17 cellular contexts compared by ENCODE assay signal in genomic region chr17:67276075-67276474, GRCh38. TPM values are rescaled to one million over a fixed set of nuclear protein-coding genes. Genes with fewer than 3 reads are reported as not detected.
DNase-seq lines count a peak whose midpoint lies in the region; ATAC-seq, FAIRE-seq and TF ChIP-seq lines count a peak whose summit lies in the region.
"Had no signal": no experiment of that assay in that cellular context is flagged by ENCODE, and none has a peak within 500 bp of the region (broad histone marks: within the 10 kb centered on the region; RNA-seq: fewer than 3 reads in every experiment).

No MANE protein-coding gene starts in this region.

- no peak overlapping the region for H4K91ac ChIP-seq in H1 (replicated peaks; ENCODE audit: insufficient read length, low read length)
- no peak overlapping the region for H4K91ac ChIP-seq in trophoblast cell (ENCODE audit: low read depth, low read length)

- no peak overlapping the region for H3K14ac ChIP-seq in H1 (ENCODE audit: insufficient read length)
- no peak overlapping the region for H3K14ac ChIP-seq in trophoblast cell (ENCODE audit: low read length)

- no peaks in the 10 kb centered on the region for H3K79me1 ChIP-seq in H1 (ENCODE audit: low read depth, low read length)
- H3K79me1 ChIP-seq in trophoblast cell (ENCODE audit: low read length) = no peaks in the 10 kb centered on the region

- no peaks in the 10 kb centered on the region for H4K20me1 ChIP-seq in OCI-LY3 (ENCODE audit: insufficient read depth, low read length)
- H4K20me1 ChIP-seq in H1 (replicated peaks in 1 of 2; ENCODE audit: control insufficient read depth in 1 of 2, insufficient read depth in 2 of 2, low read length in 2 of 2) = no peaks in the 10 kb centered on the region

- H2BK15ac ChIP-seq in H1 (ENCODE audit: low read length) = no peak overlapping the region

- H3K4me2 ChIP-seq in OCI-LY3 (ENCODE audit: low read length) (no peak overlapping the region), H1 (ENCODE audit: insufficient read depth in 1 of 2, low read depth in 2 of 2, low read length in 2 of 2) (no peak overlapping the region), trophoblast cell (ENCODE audit: low read length) (no peak overlapping the region)

- no peaks in the 10 kb centered on the region for H3K4me1 ChIP-seq in OCI-LY3 (ENCODE audit: low read length)
- H3K4me1 ChIP-seq in H1 (replicated peaks in 1 of 4; ENCODE audit: control insufficient read depth in 3 of 4, insufficient read depth in 4 of 4, low read length in 3 of 4) = peaks cover 1 to 3% (median 2%) of the 10 kb centered on the region in 4 experiments; a peak in 2 of 7 replicates
- H3K4me1 ChIP-seq in trophoblast cell (ENCODE audit: control insufficient read depth in 1 of 2, insufficient read depth in 2 of 2, low read length in 2 of 2) = no peaks in the 10 kb centered on the region
- peaks cover 5% of the 10 kb centered on the region for H3K4me1 ChIP-seq in left ventricle myocardium inferior
- H3K4me1 ChIP-seq: HAP-1 had no signal

- peak; percentile 72 to 76 for TF ChIP-seq RAD21 in H1 (IDR thresholded peaks at IDR 0.05 in 1 of 2, conservative IDR thresholded peaks at IDR 0.05 in 1 of 2; ENCODE audit: low read depth in 2 of 2, low read length in 2 of 2)

- POLR2A ChIA-PET in H1 (lab: Charles Lee; ENCODE audit: partially characterized antibody) = no interaction called here

- WGBS in H1 (ENCODE audit: extremely low coverage in 1 of 2, insufficient coverage in 1 of 2, insufficient read length in 1 of 2, insufficient replicate concordance in 2 of 2, low coverage in 1 of 2, low lambda C conversion rate in 2 of 2, missing lambda C conversion rate in 1 of 2), 2 experiments = 56% methylated on average over 10 of the region's 10 CpGs; no CpG with 5 or more reads in 1 of the 2 experiments
- no CpG with 5 or more reads among the region's 10 CpGs for WGBS in trophoblast cell (ENCODE audit: extremely low coverage, insufficient coverage, insufficient read length)

- H3K9me3 ChIP-seq in OCI-LY3 (ENCODE audit: insufficient read depth, low read length) (no peaks in the 10 kb centered on the region), H1 (ENCODE audit: insufficient read depth in 2 of 2, low read depth in 1 of 2, low read length in 1 of 2) (no peaks in the 10 kb centered on the region), trophoblast cell (ENCODE audit: insufficient read depth, low read depth, low read length) (no peaks in the 10 kb centered on the region), left ventricle myocardium inferior (replicated peaks) (no peaks in the 10 kb centered on the region)
- H3K9me3 ChIP-seq: HAP-1, neutrophil had no signal

- ATAC-seq in GM18870 (IDR thresholded peaks at IDR 0.05; ENCODE audit: unreplicated experiment) (no peak), GM18873 (IDR thresholded peaks at IDR 0.05; ENCODE audit: low FRiP score, unreplicated experiment) (no peak)
- ATAC-seq: activated T-cell treated with anti-CD3 and anti-CD28 coated beads, Interleukin-2, amount 50 U/mL, for 4 hours; stimulated activated naive CD8-positive, alpha-beta T cell treated with anti-CD3 and anti-CD28 coated beads, Interleukin-15, Interleukin-2, amounts not matched to agents 100 U/mL and 50 U/mL, for 24 hours had no signal

- H3K4ac ChIP-seq in H1 (replicated peaks; ENCODE audit: insufficient read length, low read depth, low read length) = no peak overlapping the region
- no peak overlapping the region for H3K4ac ChIP-seq in trophoblast cell (ENCODE audit: low read depth, low read length)

- H2AFZ ChIP-seq in OCI-LY3 (ENCODE audit: low read depth, low read length) (no peak overlapping the region), H1 (ENCODE audit: low read length) (no peak overlapping the region), trophoblast cell (ENCODE audit: insufficient read depth, low read length, poor library complexity) (no peak overlapping the region)

- H3K79me2 ChIP-seq in OCI-LY3 (ENCODE audit: low read length) (no peaks in the 10 kb centered on the region), H1 (ENCODE audit: control insufficient read depth in 1 of 2, insufficient read depth in 2 of 2, low read length in 2 of 2) (no peaks in the 10 kb centered on the region), trophoblast cell (ENCODE audit: control insufficient read depth, insufficient read depth, low read length, poor library complexity) (no peaks in the 10 kb centered on the region)

- no peak overlapping the region for H4K12ac ChIP-seq in trophoblast cell (ENCODE audit: low read depth, low read length)

- H3K4me3 ChIP-seq in OCI-LY3 (ENCODE audit: low read length) (no peak overlapping the region), H1 (ENCODE audit: extremely low read depth in 1 of 4, insufficient read depth in 2 of 4, low read depth in 3 of 4, low read length in 4 of 4) (no peak overlapping the region), trophoblast cell (ENCODE audit: low read depth, low read length) (no peak overlapping the region), left ventricle myocardium inferior (no peak overlapping the region)
- H3K4me3 ChIP-seq: HAP-1 had no signal

- H3K56ac ChIP-seq in H1 (replicated peaks; ENCODE audit: insufficient read length, low read depth, low read length) = no peak overlapping the region

- H2BK12ac ChIP-seq in H1 (ENCODE audit: low read depth, low read length) (no peak overlapping the region), trophoblast cell (ENCODE audit: low read length) (no peak overlapping the region)

- DNase-seq in DMS 273 (lab: John Stamatoyannopoulos, UW; ENCODE audit: unreplicated experiment) (peak; percentile 47), DMS 273 treated with DMSO at 0.1 percent for 48 hours (lab: John Stamatoyannopoulos, UW) (no peak), H1 (ENCODE audit: low read depth in 1 of 2, low spot score in 2 of 2) (peak; percentile 39 to 60), trophoblast cell (peak; percentile 36 to 61), left ventricle myocardium inferior (no peak)
- DNase-seq: 8988T; activated CD4-positive, alpha-beta T cell treated with anti-CD3 and anti-CD28 coated beads, Interleukin-2, amount 50 U/mL, for 1 hour; activated T-cell treated with anti-CD3 and anti-CD28 coated beads, Interleukin-2, amount 50 U/mL, for 4 hours; NCI-H2081 treated with DMSO at 0.1 percent for 48 hours; OCI-M1; stimulated activated naive CD8-positive, alpha-beta T cell treated with anti-CD3 and anti-CD28 coated beads, Interleukin-15, Interleukin-2, amounts not matched to agents 100 U/mL and 50 U/mL, for 24 hours; T-helper 2 cell had no signal

- intact Hi-C loops in left ventricle myocardium inferior (cut with micrococcal nuclease) = no loop called here

- H4K5ac ChIP-seq in H1 (ENCODE audit: insufficient read length, low read depth, low read length) = no peak overlapping the region

- H2BK20ac ChIP-seq in H1 (ENCODE audit: low read length) = no peak overlapping the region

- peak; percentile 13 for TF ChIP-seq CTCF in OCI-LY3 (IDR thresholded peaks at IDR 0.05; ENCODE audit: low read depth, low read length)
- TF ChIP-seq CTCF in H1 (IDR thresholded peaks at IDR 0.05; ENCODE audit: control extremely low read depth in 1 of 3, insufficient read depth in 1 of 3, low read depth in 1 of 3, low read length in 3 of 3) = peak; percentile 59 to 71 (median 67)
- TF ChIP-seq CTCF in left ventricle myocardium inferior (IDR thresholded peaks at IDR 0.05; ENCODE audit: borderline replicate concordance) = no peak

- TF ChIP-seq POLR2A in H1 (IDR thresholded peaks at IDR 0.05; ENCODE audit: control extremely low read depth in 1 of 2, low read depth in 2 of 2, low read length in 2 of 2) = no peak

- H4K8ac ChIP-seq in H1 (ENCODE audit: extremely low read depth, insufficient read depth, low read length) (no peak overlapping the region), trophoblast cell (ENCODE audit: low read depth, low read length) (no peak overlapping the region)

- no peaks in the 10 kb centered on the region for H3K23me2 ChIP-seq in H1 (ENCODE audit: low read depth, low read length)

- H3K9ac ChIP-seq in OCI-LY3 (ENCODE audit: low read length) = no peak overlapping the region
- no peak overlapping the region for H3K9ac ChIP-seq in H1 (replicated peaks in 1 of 4; ENCODE audit: extremely low read depth in 1 of 4, low read depth in 3 of 4, low read length in 3 of 4)
- no peak overlapping the region for H3K9ac ChIP-seq in trophoblast cell (ENCODE audit: low read length)

- H2BK120ac ChIP-seq in H1 (replicated peaks; ENCODE audit: low read depth, low read length) (no peak overlapping the region), trophoblast cell (ENCODE audit: insufficient read depth, low read length, poor library complexity) (no peak overlapping the region)

- H3K27me3 ChIP-seq in OCI-LY3 (ENCODE audit: low read depth, low read length) = no peaks in the 10 kb centered on the region
- no peaks in the 10 kb centered on the region for H3K27me3 ChIP-seq in H1 (replicated peaks in 1 of 4; ENCODE audit: control insufficient read depth in 3 of 4, extremely low read depth in 1 of 4, insufficient read depth in 3 of 4, low read length in 3 of 4)
- H3K27me3 ChIP-seq in trophoblast cell (ENCODE audit: insufficient read depth, low read length) = no peaks in the 10 kb centered on the region
- no peaks in the 10 kb centered on the region for H3K27me3 ChIP-seq in left ventricle myocardium inferior (ENCODE audit: low read depth)
- H3K27me3 ChIP-seq: neutrophil had no signal

- FAIRE-seq in H1 (lab: Jason Lieb, UNC) = no peak

- H3K18ac ChIP-seq in H1 (ENCODE audit: extremely low read depth, low read length) = no peak overlapping the region
- no peak overlapping the region for H3K18ac ChIP-seq in trophoblast cell (ENCODE audit: low read length)

- H3K36me3 ChIP-seq in OCI-LY3 (replicated peaks; ENCODE audit: low read depth, low read length) (no peaks in the 10 kb centered on the region), H1 (ENCODE audit: control insufficient read depth in 2 of 4, insufficient read depth in 4 of 4, low read length in 3 of 4) (no peaks in the 10 kb centered on the region), trophoblast cell (ENCODE audit: control insufficient read depth in 1 of 2, insufficient read depth in 2 of 2, low read length in 2 of 2) (no peaks in the 10 kb centered on the region), left ventricle myocardium inferior (no peaks in the 10 kb centered on the region)
- H3K36me3 ChIP-seq: HAP-1, neutrophil had no signal

- no peak for TF ChIP-seq EP300 in H1 (IDR thresholded peaks at IDR 0.05; ENCODE audit: borderline replicate concordance in 1 of 2, low read depth in 2 of 2, low read length in 2 of 2)

- H3K23ac ChIP-seq in H1 (ENCODE audit: insufficient read length) = no peak overlapping the region
- no peak overlapping the region for H3K23ac ChIP-seq in trophoblast cell (ENCODE audit: low read length)

- no peak overlapping the region for H2BK5ac ChIP-seq in H1 (ENCODE audit: low read depth, low read length)
- no peak overlapping the region for H2BK5ac ChIP-seq in trophoblast cell (ENCODE audit: low read depth, low read length, poor library complexity)

- 0 out of 2 replicates have a peak overlapping the region, but pooled peaks have one; percentile 13 for H2AK5ac ChIP-seq in H1 (ENCODE audit: low read depth, low read length)
- H2AK5ac ChIP-seq in trophoblast cell (ENCODE audit: low read length) = no peak overlapping the region

- CTCF ChIA-PET in H1 (lab: Charles Lee; ENCODE audit: partially characterized antibody) = interaction anchor here (1.0 to 18.9 kb wide), 2 partner anchors 13 to 16 kb away, joined by 3 to 253 read pairs; no protein-coding TSS in a partner anchor

- no peak overlapping the region for H3K27ac ChIP-seq in OCI-LY3 (ENCODE audit: low read length)
- H3K27ac ChIP-seq in H1 (ENCODE audit: low read depth, low read length) = no peak overlapping the region
- no peak overlapping the region for H3K27ac ChIP-seq in trophoblast cell (ENCODE audit: low read depth, low read length)
- no peak overlapping the region for H3K27ac ChIP-seq in left ventricle myocardium inferior (replicated peaks)
- H3K27ac ChIP-seq: neutrophil had no signal

RNA-seq across cellular contexts. Expression of gene HELZ, which starts 31.1 kb away (rescaled TPM):
- 47.3 and 48.7 TPM in 2 replicates for total RNA-seq in H1 (2021; fragmentation: NEBNext Ultra II Directional; extraction: Animal tissue kit (Norgen Biotek cat#: 25700))
- polyA plus RNA-seq in H1 (2011; rRNA removed) = 7.9 and 10.0 TPM in 2 replicates
- 10.1 TPM for polyA plus RNA-seq in H1 (2011; cell fraction: cytosol; rRNA removed)
- polyA plus RNA-seq in H1 (2011; cell fraction: nucleus; rRNA removed) = 14.5 TPM
- 5.4 to 17.7 TPM (median 9.1 TPM) in 4 replicates for polyA plus RNA-seq in H1 (2012, experiment 1 of 2)
- 0.30 TPM for polyA plus RNA-seq in H1 (2012, experiment 2 of 2)
- polyA plus RNA-seq in H1 (2013, experiment 1 of 2) = 12.5 TPM
- 11.5 TPM for polyA plus RNA-seq in H1 (2013, experiment 2 of 2)
- 49.8 and 73.0 TPM in 2 replicates for polyA minus RNA-seq in H1 (2011; rRNA and poly(A)+ RNA removed)
- polyA minus RNA-seq in H1 (2011; cell fraction: cytosol; rRNA and poly(A)+ RNA removed) = 30.8 TPM
- 62.5 TPM for polyA minus RNA-seq in H1 (2011; cell fraction: nucleus; rRNA and poly(A)+ RNA removed)
- polyA plus RNA-seq in trophoblast cell (2013) = 13.5 and 15.5 TPM in 2 replicates
- total RNA-seq in left ventricle myocardium inferior = 36.7 TPM

Comparison
In these comparisons a context has a peak if more than half of its experiments do, and no peak if none do; other contexts are left out.
1. DNase-seq: peak in DMS 273 (single experiment), H1 (2 of 2) and trophoblast cell (2 of 2); none in DMS 273 treated with DMSO at 0.1 percent for 48 hours (single experiment) and left ventricle myocardium inferior (single experiment).